10 cellular contexts compared by ENCODE assay signal in the genomic region with DNA sequence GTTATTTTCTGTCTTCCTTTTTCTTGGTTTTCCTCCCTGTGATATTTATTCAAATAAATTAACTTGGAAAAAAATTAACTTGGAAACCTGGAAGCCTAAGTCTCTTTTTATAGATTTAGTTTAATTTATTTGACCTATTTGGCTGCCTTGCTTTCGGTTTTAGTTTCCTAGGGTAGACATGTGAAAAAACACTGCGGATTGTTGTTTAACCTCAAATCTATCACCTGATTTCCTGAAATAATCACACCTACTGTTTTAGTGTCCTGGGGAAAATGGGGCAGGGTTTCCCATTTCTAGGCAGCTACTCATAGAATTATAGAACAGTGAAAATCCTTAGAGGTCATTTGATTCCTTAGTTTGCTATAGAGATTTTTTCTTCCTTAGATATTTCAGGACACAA.
"Had no signal": no experiment of that assay in that cellular context is flagged by ENCODE, and none has a peak within 500 bp of the region (broad histone marks: within the 10 kb centered on the region; RNA-seq: fewer than 3 reads in every experiment).

No MANE protein-coding gene starts in this region.

- H3K4me2 ChIP-seq: KMS-11 had no signal

- H3K9me3 ChIP-seq: HAP-1 had no signal

- ATAC-seq: HCT116, HepG2 had no signal

- DNase-seq: GM23248, GOT3, H7, HFFc6, KBM-7 had no signal

- H3K9ac ChIP-seq: GM23248, KMS-11 had no signal

- H3K4me3 ChIP-seq: GM23248, HAP-1 had no signal

- H2AFZ ChIP-seq: GM23248 had no signal

- H3K4me1 ChIP-seq: HAP-1 had no signal

- H3K27ac ChIP-seq: GM23248, HL-60, KMS-11 had no signal

- H3K36me3 ChIP-seq: HAP-1 had no signal
